15 cellular contexts compared by ENCODE assay signal in the genomic region with DNA sequence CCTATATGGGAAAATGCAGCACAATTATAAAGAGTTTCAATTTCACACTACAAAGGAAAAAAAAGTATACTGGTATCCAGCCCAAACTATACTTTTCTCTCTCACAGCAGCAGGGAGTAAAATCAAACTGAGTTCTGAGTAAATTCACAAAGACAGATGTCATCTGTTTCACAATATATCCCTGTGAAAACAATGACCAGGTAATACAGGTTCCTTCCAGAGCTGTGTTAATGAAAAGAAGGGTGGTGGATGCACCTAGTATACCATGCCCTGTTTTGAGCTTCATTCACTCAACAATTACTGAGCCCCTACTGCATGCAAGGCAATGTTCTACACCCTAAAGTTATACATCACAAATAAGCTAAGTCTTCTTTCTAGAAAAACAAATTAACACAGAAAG.
DNase-seq lines count a peak whose midpoint lies in the region; ATAC-seq and TF ChIP-seq lines count a peak whose summit lies in the region.
"Had no signal": no experiment of that assay in that cellular context is flagged by ENCODE, and none has a peak within 500 bp of the region (broad histone marks: within the 10 kb centered on the region; RNA-seq: fewer than 3 reads in every experiment).

No MANE protein-coding gene starts in this region.

- ATAC-seq in esophagus mucosa (peak; percentile 58), GM21529 (IDR thresholded peaks at IDR 0.05; ENCODE audit: unreplicated experiment) (no peak)

- H3K4me3 Mint-ChIP-seq in progenitor cell of endocrine pancreas (ENCODE audit: low read depth) = no peak overlapping the region
- H3K4me3 Mint-ChIP-seq: CD4-positive, alpha-beta memory T cell; HFFc6 had no signal

- peak overlapping the region; percentile 61; the same call in 1 of the 2 replicates for H3K27ac ChIP-seq in VCaP

- peaks cover 20% of the 10 kb centered on the region for H3K4me1 Mint-ChIP-seq in progenitor cell of endocrine pancreas (ENCODE audit: low read depth)
- H3K4me1 Mint-ChIP-seq: CD4-positive, alpha-beta memory T cell had no signal

- TF ChIP-seq CTCF in VCaP (conservative IDR thresholded peaks at IDR 0.05) = no peak
- TF ChIP-seq CTCF in progenitor cell of endocrine pancreas (IDR thresholded peaks at IDR 0.05; ENCODE audit: unreplicated experiment) = no peak

- H3K9me3 Mint-ChIP-seq in progenitor cell of endocrine pancreas (ENCODE audit: low read depth) = no peaks in the 10 kb centered on the region
- H3K9me3 Mint-ChIP-seq: HFFc6 had no signal

- DNase-seq in NCI-H69 (lab: John Stamatoyannopoulos, UW) = peak; percentile 20
- DNase-seq in progenitor cell of endocrine pancreas (ENCODE audit: low spot score, unreplicated experiment) = no peak
- DNase-seq in activated T-cell treated with anti-CD3 and anti-CD28 coated beads, Interleukin-2, amount 50 U/mL, for 48 hours = no peak
- DNase-seq: C1 segment of cervical spinal cord; Calu3; CD4-positive, alpha-beta memory T cell; COR-L47; DMS53; DMS79 treated with DMSO at 0.1 percent for 48 hours; GF-D8; GOT3; HFFc6 had no signal

- peak overlapping the region; percentile 62 for H3K27ac Mint-ChIP-seq in progenitor cell of endocrine pancreas
- H3K27ac Mint-ChIP-seq: CD4-positive, alpha-beta memory T cell; HFFc6 had no signal

- H3K36me3 Mint-ChIP-seq in progenitor cell of endocrine pancreas (ENCODE audit: insufficient read depth) = peaks cover 53% of the 10 kb centered on the region
- H3K36me3 Mint-ChIP-seq: CD4-positive, alpha-beta memory T cell had no signal

- H3K27me3 Mint-ChIP-seq in progenitor cell of endocrine pancreas = no peaks in the 10 kb centered on the region
